In the genomic region with DNA sequence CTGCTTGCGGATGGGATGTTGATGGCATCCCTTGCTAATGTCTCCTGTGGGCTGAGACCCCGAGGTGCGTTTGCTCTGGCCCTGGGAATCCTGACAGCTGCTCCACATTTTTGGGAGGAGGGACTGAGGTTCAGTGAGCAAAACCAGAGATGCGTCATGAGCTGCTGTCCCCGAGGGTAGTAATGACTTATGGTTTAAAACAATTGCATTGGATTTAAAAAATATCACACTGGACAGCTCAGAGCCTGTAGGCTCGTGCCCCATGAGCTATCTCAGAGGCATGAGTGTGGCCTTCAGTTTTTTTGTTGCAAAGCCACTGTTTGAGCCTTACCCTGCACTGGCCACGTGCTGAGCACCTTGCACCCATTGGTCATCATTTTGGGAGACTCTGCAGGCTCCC, we compare ENCODE assay signal across 18 cellular contexts. TPM values are rescaled to one million over a fixed set of nuclear protein-coding genes. Genes with fewer than 3 reads are reported as not detected.
"Had no signal": no experiment of that assay in that cellular context is flagged by ENCODE, and none has a peak within 500 bp of the region (broad histone marks: within the 10 kb centered on the region; RNA-seq: fewer than 3 reads in every experiment).

No MANE protein-coding gene starts in this region.

- H3K27ac ChIP-seq: epithelial cell of prostate, left lung, right lobe of liver, spleen had no signal

- H3K27me3 ChIP-seq: left lung, right lobe of liver, spleen had no signal

- H3K9me3 ChIP-seq: left lung, mucosa of descending colon, right lobe of liver, spleen had no signal

- DNase-seq: activated CD4-positive, alpha-beta T cell treated with anti-CD3 and anti-CD28 coated beads, Interleukin-2, amount 10 ng/mL, durations not matched to agents 7 days and 5 days; activated CD8-positive, alpha-beta memory T cell treated with anti-CD3 and anti-CD28 coated beads, Interleukin-2, amount 50 U/mL, for 48 hours; activated gamma-delta T cell; activated naive CD8-positive, alpha-beta T cell treated with anti-CD3 and anti-CD28 coated beads for 36 hours; activated T-cell treated with anti-CD3 and anti-CD28 coated beads, Interleukin-2, amount 50 U/mL, for 72 hours; hippocampal formation; left lung; right lobe of liver; stimulated activated naive CD8-positive, alpha-beta T cell treated with anti-CD3 and anti-CD28 coated beads, Interleukin-15, amount 100 ng/mL, for 72 hours had no signal

- ATAC-seq: activated T-cell treated with anti-CD3 and anti-CD28 coated beads, Interleukin-2, amount 50 U/mL, for 72 hours; left lung; mucosa of descending colon; natural killer cell treated with Interleukin-12 subunit alpha and Interleukin-12 subunit beta and Interleukin-15 and Interleukin-18, amount 100 ng/mL, for 72 hours; right lobe of liver; stimulated activated naive CD8-positive, alpha-beta T cell treated with anti-CD3 and anti-CD28 coated beads, Interleukin-15, amount 100 ng/mL, for 72 hours had no signal

- H3K4me1 ChIP-seq: right lobe of liver had no signal

- H3K36me3 ChIP-seq: right lobe of liver had no signal

- H3K4me3 ChIP-seq: left lung, mucosa of descending colon, right lobe of liver had no signal

- FAIRE-seq: bronchial epithelial cell, keratinocyte, urothelium cell line had no signal

RNA-seq across cellular contexts. Expression of a gene that starts 20.9 kb away (rescaled TPM):
- total RNA-seq: bronchial epithelial cell, glomerular endothelial cell, progenitor cell of endocrine pancreas had no signal
- polyA plus RNA-seq: keratinocyte had no signal
